17 cellular contexts compared by ENCODE assay signal in genomic region chr18:70374154-70374553, GRCh38.
DNase-seq lines count a peak whose midpoint lies in the region; ATAC-seq, FAIRE-seq and TF ChIP-seq lines count a peak whose summit lies in the region.
"Had no signal": no experiment of that assay in that cellular context is flagged by ENCODE, and none has a peak within 500 bp of the region (broad histone marks: within the 10 kb centered on the region; RNA-seq: fewer than 3 reads in every experiment).

No MANE protein-coding gene starts in this region.

- TF ChIP-seq EP300 in HepG2 (IDR thresholded peaks at IDR 0.05; ENCODE audit: low read depth in 2 of 2, low read length in 2 of 2) (peak in 1 of 2 experiments; percentile 13; a peak in 1 of 4 replicates), HepG2 (CRISPR knock-in tag; IDR thresholded peaks at IDR 0.05; ENCODE audit: borderline replicate concordance) (no peak)

- TF ChIP-seq CTCF in HepG2 (CRISPR knock-in tag; IDR thresholded peaks at IDR 0.05), result no peak
- TF ChIP-seq CTCF in right lobe of liver (IDR thresholded peaks at IDR 0.05), result no peak
- TF ChIP-seq CTCF in PC-9 (conservative IDR thresholded peaks at IDR 0.05), result no peak
- no peak for TF ChIP-seq CTCF in fibroblast of lung (conservative IDR thresholded peaks at IDR 0.05 in 1 of 2, IDR thresholded peaks at IDR 0.05 in 1 of 2; ENCODE audit: low read depth in 1 of 2, low read length in 2 of 2)
- TF ChIP-seq CTCF in smooth muscle cell (IDR thresholded peaks at IDR 0.05; ENCODE audit: borderline replicate concordance, insufficient read depth, poor library complexity, severe bottlenecking), result no peak

- TF ChIP-seq POLR2A in HepG2 (IDR thresholded peaks at IDR 0.05; ENCODE audit: insufficient read depth in 1 of 2, low read depth in 2 of 2, low read length in 2 of 2), result no peak
- no peak for TF ChIP-seq POLR2A in right lobe of liver (IDR thresholded peaks at IDR 0.05)

- H3K4me3 ChIP-seq in HepG2 (replicated peaks in 1 of 3; ENCODE audit: insufficient read depth in 1 of 3, low read depth in 2 of 3, low read length in 3 of 3) (no peak overlapping the region), right lobe of liver (no peak overlapping the region), PC-9 (no peak overlapping the region), fibroblast of lung (replicated peaks in 1 of 4; ENCODE audit: control extremely low read depth in 1 of 4, insufficient read depth in 1 of 4, low read depth in 3 of 4, low read length in 4 of 4) (no peak overlapping the region), smooth muscle cell (no peak overlapping the region)
- H3K4me3 ChIP-seq: HAP-1 had no signal

- H3K27ac Mint-ChIP-seq in immature natural killer cell, result no peak overlapping the region
- H3K27ac Mint-ChIP-seq: CD14-positive monocyte, IgD-negative memory B cell had no signal

- H3K9ac ChIP-seq in HepG2 (ENCODE audit: insufficient read depth, low read depth, low read length), result peak overlapping the region; percentile 62
- H3K9ac ChIP-seq in fibroblast of lung (ENCODE audit: insufficient read depth, low read length), result no peak overlapping the region
- H3K9ac ChIP-seq in smooth muscle cell (ENCODE audit: low read depth), result no peak overlapping the region

- intact Hi-C loops in HepG2 (cut with micrococcal nuclease; ENCODE audit: unreplicated experiment), result no loop called here
- intact Hi-C loops in right lobe of liver (cut with DNase I), result no loop called here
- intact Hi-C loops in PC-9 (cut with micrococcal nuclease; ENCODE audit: unreplicated experiment), result no loop called here

- H3K9me3 ChIP-seq in HepG2 (ENCODE audit: low read length) (no peaks in the 10 kb centered on the region), right lobe of liver (no peaks in the 10 kb centered on the region), PC-9 (ENCODE audit: insufficient read depth, low read depth) (no peaks in the 10 kb centered on the region), fibroblast of lung (ENCODE audit: control insufficient read depth, insufficient read depth, low read depth, low read length) (no peaks in the 10 kb centered on the region), smooth muscle cell (replicated peaks; ENCODE audit: low read depth) (no peaks in the 10 kb centered on the region)
- H3K9me3 ChIP-seq: HAP-1 had no signal

- peaks cover 2 to 4% (median 2%) of the 10 kb centered on the region in 3 donors for H3K27me3 Mint-ChIP-seq in immature natural killer cell (ENCODE audit: low read depth in 3 of 3)

- POLR2A ChIA-PET in HepG2 (lab: Yijun Ruan, JAX) (interaction anchor here (0.6 to 2.4 kb wide), 4 partner anchors 19 to 60 kb away, joined by 3 to 9 read pairs (median 4); no protein-coding TSS in a partner anchor), PC-9 (lab: Charles Lee; ENCODE audit: unreplicated experiment) (no interaction called here)

- TF ChIP-seq RAD21 in HepG2 (CRISPR knock-in tag; IDR thresholded peaks at IDR 0.05), result no peak

- H3K79me2 ChIP-seq in HepG2 (ENCODE audit: insufficient read depth, low read length) (no peaks in the 10 kb centered on the region), PC-9 (ENCODE audit: low read depth) (no peaks in the 10 kb centered on the region), fibroblast of lung (ENCODE audit: control insufficient read depth, insufficient read depth, low read length) (no peaks in the 10 kb centered on the region), smooth muscle cell (ENCODE audit: low read depth) (no peaks in the 10 kb centered on the region)

- no peaks in the 10 kb centered on the region for H3K4me1 Mint-ChIP-seq in immature natural killer cell
- H3K4me1 Mint-ChIP-seq: CD14-positive monocyte, IgD-negative memory B cell had no signal

- ATAC-seq in HepG2, result no peak
- ATAC-seq in right lobe of liver, result no peak
- ATAC-seq in GM19324 (IDR thresholded peaks at IDR 0.05; ENCODE audit: low FRiP score, unreplicated experiment), result no peak
- ATAC-seq in HG03095 (IDR thresholded peaks at IDR 0.05; ENCODE audit: unreplicated experiment), result no peak

- H3K27me3 ChIP-seq in HepG2 (ENCODE audit: control insufficient read depth in 1 of 2, insufficient read depth in 2 of 2, low read length in 2 of 2) (no peaks in the 10 kb centered on the region), right lobe of liver (no peaks in the 10 kb centered on the region), PC-9 (ENCODE audit: insufficient read depth, low read depth) (no peaks in the 10 kb centered on the region), fibroblast of lung (ENCODE audit: control insufficient read depth, insufficient read depth, low read length) (no peaks in the 10 kb centered on the region), smooth muscle cell (ENCODE audit: low read depth) (no peaks in the 10 kb centered on the region)

- DNase-seq in HepG2 (ENCODE audit: low spot score), result no peak
- no peak for DNase-seq in right lobe of liver
- no peak for DNase-seq in PC-9
- peak in 1 of 2 donors; percentile 54 for DNase-seq in fibroblast of lung (ENCODE audit: low read depth in 2 of 2)
- DNase-seq in smooth muscle cell (lab: John Stamatoyannopoulos, UW; ENCODE audit: unreplicated experiment), result no peak
- DNase-seq in immature natural killer cell, result no peak
- DNase-seq: MV-4-11; NCI-H1417 treated with DMSO at 0.1 percent for 48 hours; NCI-H1930; NCI-H446; NK-92 treated with Interleukin-12 subunit alpha and Interleukin-12 subunit beta, amount 100 ng/mL, for 24 hours; SW 1271 had no signal

- BruUV-seq in HepG2 (replicated peaks; lab: Mats Ljungman, UMichigan) (no TSS peak), PC-9 (replicated peaks; lab: Mats Ljungman, UMichigan) (no TSS peak)

- no peaks in the 10 kb centered on the region for H4K20me1 ChIP-seq in HepG2 (ENCODE audit: insufficient read depth, low read length)
- no peaks in the 10 kb centered on the region for H4K20me1 ChIP-seq in PC-9 (ENCODE audit: insufficient read depth)
- H4K20me1 ChIP-seq in fibroblast of lung (ENCODE audit: control insufficient read depth, extremely low read depth, insufficient read depth, low read length), result no peaks in the 10 kb centered on the region
- H4K20me1 ChIP-seq in smooth muscle cell (ENCODE audit: low read depth), result no peaks in the 10 kb centered on the region

- FAIRE-seq in HepG2 (lab: Jason Lieb, UNC), result no peak

- CTCF ChIA-PET in HepG2 (lab: Yijun Ruan, JAX; ENCODE audit: low intra/inter-chr PET ratio, low total read pairs), result no interaction called here
- CTCF ChIA-PET in PC-9 (lab: Charles Lee), result interaction anchor here (0.6 kb wide), 1 partner anchor 40 kb away, joined by 3 read pairs; no protein-coding TSS in a partner anchor

- H3F3A ChIP-seq in PC-9 (ENCODE audit: insufficient read depth, low read depth) (peaks cover 30% of the 10 kb centered on the region), smooth muscle cell (ENCODE audit: low read depth) (peaks cover 18% of the 10 kb centered on the region)

- H3K9me3 Mint-ChIP-seq in immature natural killer cell, result peaks cover 0 to 2% (median 0%) of the 10 kb centered on the region in 6 donors

- no peak overlapping the region for H3K4me3 Mint-ChIP-seq in immature natural killer cell
- H3K4me3 Mint-ChIP-seq: CD14-positive monocyte, IgD-negative memory B cell had no signal

- H2AFZ ChIP-seq in HepG2 (ENCODE audit: low read length) (no peak overlapping the region), PC-9 (no peak overlapping the region), fibroblast of lung (ENCODE audit: low read length) (peak overlapping the region; percentile 14), smooth muscle cell (ENCODE audit: low read depth) (no peak overlapping the region)

- no peaks in the 10 kb centered on the region for H3K9me2 ChIP-seq in PC-9 (ENCODE audit: insufficient read depth)

- in situ Hi-C loops in HepG2 (cut with HindIII; ENCODE audit: extremely low pct_ligation_motif_present, low pct_unique_long_range_greater_than_20kb), result no loop called here

- H3K4me2 ChIP-seq in HepG2 (ENCODE audit: low read depth, low read length) (no peak overlapping the region), PC-9 (peak overlapping the region; percentile 65; the same call in 1 of the 2 replicates), fibroblast of lung (ENCODE audit: extremely low read depth, insufficient read depth, low read length) (no peak overlapping the region), smooth muscle cell (no peak overlapping the region)

- H3K4me1 ChIP-seq in HepG2 (ENCODE audit: insufficient read depth, low read length) (peaks cover 79% of the 10 kb centered on the region), right lobe of liver (peaks cover 0 to 25% (median 12%) of the 10 kb centered on the region in 4 donors), PC-9 (replicated peaks; ENCODE audit: insufficient read depth) (peaks cover 37% of the 10 kb centered on the region), fibroblast of lung (ENCODE audit: control insufficient read depth, extremely low read depth, insufficient read depth, low read length) (peaks cover 27% of the 10 kb centered on the region), smooth muscle cell (ENCODE audit: low read depth) (peaks cover 13% of the 10 kb centered on the region)
- H3K4me1 ChIP-seq: HAP-1 had no signal

- H3K36me3 Mint-ChIP-seq in immature natural killer cell, result no peaks in the 10 kb centered on the region
- H3K36me3 Mint-ChIP-seq: CD14-positive monocyte, IgD-negative memory B cell had no signal

- WGBS in HepG2 (ENCODE audit: low lambda C conversion rate), result 66% methylated on average over 2 of the region's 2 CpGs
- WGBS in right lobe of liver (ENCODE audit: insufficient coverage, low coverage, low lambda C conversion rate, missing lambda C conversion rate), result 89% methylated on average over 2 of the region's 2 CpGs
- WGBS in smooth muscle cell (ENCODE audit: low lambda C conversion rate), result 95% methylated on average over 2 of the region's 2 CpGs

- H3K36me3 ChIP-seq in HepG2 (replicated peaks in 1 of 2; ENCODE audit: control insufficient read depth in 1 of 2, insufficient read depth in 2 of 2, low read length in 2 of 2) (no peaks in the 10 kb centered on the region), right lobe of liver (no peaks in the 10 kb centered on the region), PC-9 (ENCODE audit: low read depth) (no peaks in the 10 kb centered on the region), fibroblast of lung (ENCODE audit: control insufficient read depth, insufficient read depth, low read length) (no peaks in the 10 kb centered on the region), smooth muscle cell (ENCODE audit: low read depth) (no peaks in the 10 kb centered on the region)
- H3K36me3 ChIP-seq: HAP-1 had no signal

- H3K27ac ChIP-seq in HepG2 (ENCODE audit: extremely low read length, insufficient read depth, low read length), result peak overlapping the region; percentile 72
- no peak overlapping the region for H3K27ac ChIP-seq in right lobe of liver
- peak overlapping the region; percentile 82 for H3K27ac ChIP-seq in PC-9
- peak overlapping the region; percentile 44 for H3K27ac ChIP-seq in fibroblast of lung (ENCODE audit: insufficient read depth, low read length)
- H3K27ac ChIP-seq in smooth muscle cell (ENCODE audit: low read depth), result peak overlapping the region; percentile 86

TF ChIP-seq in HepG2, 621 proteins besides CTCF, POLR2A, EP300 and RAD21 (continues in another document):
- TF ChIP-seq FOXP1 (IDR thresholded peaks at IDR 0.05) (no peak), FOXP1 (CRISPR knock-in tag; IDR thresholded peaks at IDR 0.05) (0 out of 2 replicates have a peak, but pooled peaks have one; percentile 14)

Comparison
In these comparisons a context has a peak if more than half of its experiments do, and no peak if none do; other contexts are left out.
1. H3K27ac ChIP-seq: peak in HepG2 (single experiment), PC-9 (single experiment), fibroblast of lung (single experiment) and smooth muscle cell (single experiment); none in right lobe of liver (0 of 3).